Comparison of ENCODE assay signal across 19 cellular contexts in genomic region chr3:20574746-20575145, GRCh38.
DNase-seq lines count a peak whose midpoint lies in the region; FAIRE-seq and TF ChIP-seq lines count a peak whose summit lies in the region.
"Had no signal": no experiment of that assay in that cellular context is flagged by ENCODE, and none has a peak within 500 bp of the region (broad histone marks: within the 10 kb centered on the region; RNA-seq: fewer than 3 reads in every experiment).

No MANE protein-coding gene starts in this region.

- H3K27ac ChIP-seq in endothelial cell of umbilical vein (ENCODE audit: insufficient read depth, low read depth, low read length): no peak overlapping the region
- H3K27ac ChIP-seq: BLaER1, esophagus muscularis mucosa, suprapubic skin had no signal

- H3K27ac Mint-ChIP-seq in activated CD4-positive, alpha-beta memory T cell treated with anti-CD3 and anti-CD28 coated beads, Interleukin-2, amount 10 ng/mL, durations not matched to agents 7 days and 5 days: no peak overlapping the region
- H3K27ac Mint-ChIP-seq: activated CD4-positive, alpha-beta T cell treated with anti-CD3 and anti-CD28 coated beads for 36 hours; T-helper 17 cell had no signal

- no peaks in the 10 kb centered on the region for H3K27me3 Mint-ChIP-seq in activated CD4-positive, alpha-beta memory T cell treated with anti-CD3 and anti-CD28 coated beads, Interleukin-2, amount 10 ng/mL, durations not matched to agents 7 days and 5 days
- H3K27me3 Mint-ChIP-seq: activated CD4-positive, alpha-beta T cell treated with anti-CD3 and anti-CD28 coated beads for 36 hours; T-helper 17 cell had no signal

- peaks cover 4% of the 10 kb centered on the region for H3K4me1 ChIP-seq in endothelial cell of umbilical vein (ENCODE audit: control insufficient read depth, extremely low read depth, insufficient read depth, low read length)
- H3K4me1 ChIP-seq: BLaER1, esophagus muscularis mucosa, suprapubic skin had no signal

- no peak for TF ChIP-seq CTCF in endothelial cell of umbilical vein (IDR thresholded peaks at IDR 0.05; ENCODE audit: extremely low read depth in 1 of 2, insufficient read depth in 1 of 2, low read depth in 1 of 2, low read length in 2 of 2)

- no peak overlapping the region for H3K4me3 ChIP-seq in endothelial cell of umbilical vein (replicated peaks in 1 of 3; ENCODE audit: insufficient read depth in 1 of 3, low read depth in 1 of 3, low read length in 3 of 3)
- H3K4me3 ChIP-seq: BLaER1, esophagus muscularis mucosa, suprapubic skin had no signal

- H3K9ac ChIP-seq in endothelial cell of umbilical vein (replicated peaks; ENCODE audit: extremely low read depth, insufficient read depth, low read length): no peak overlapping the region
- H3K9ac ChIP-seq: BLaER1 had no signal

- no peak overlapping the region for H3K4me3 Mint-ChIP-seq in activated CD4-positive, alpha-beta memory T cell treated with anti-CD3 and anti-CD28 coated beads, Interleukin-2, amount 10 ng/mL, durations not matched to agents 7 days and 5 days
- H3K4me3 Mint-ChIP-seq: activated CD4-positive, alpha-beta T cell treated with anti-CD3 and anti-CD28 coated beads for 36 hours; T-helper 17 cell had no signal

- FAIRE-seq in RCC 7860 (lab: Jason Lieb, UNC) (no peak), endothelial cell of umbilical vein (lab: Jason Lieb, UNC) (no peak), frontal cortex (lab: Jason Lieb, UNC) (no peak)
- FAIRE-seq: GM12892 had no signal

- DNase-seq in COLO829 (ENCODE audit: low spot score) (peak; percentile 18), RCC 7860 (ENCODE audit: low spot score) (peak; percentile 51), endothelial cell of umbilical vein (ENCODE audit: low read depth, low spot score) (peak; percentile 51), myocyte (ENCODE audit: low read depth) (peak; percentile 26), NCI-H2196 (lab: John Stamatoyannopoulos, UW; ENCODE audit: unreplicated experiment) (no peak), NCI-H1436 treated with DMSO at 0.1 percent for 48 hours (lab: John Stamatoyannopoulos, UW) (no peak), frontal cortex (ENCODE audit: low spot score in 2 of 2) (no peak)
- DNase-seq in activated CD4-positive, alpha-beta memory T cell treated with anti-CD3 and anti-CD28 coated beads, Interleukin-2, amount 10 ng/mL, durations not matched to agents 7 days and 5 days: no peak
- DNase-seq: activated CD4-positive, alpha-beta T cell treated with anti-CD3 and anti-CD28 coated beads for 36 hours; activated T-cell treated with anti-CD3 and anti-CD28 coated beads for 4 hours; cortex of kidney; DMS79 treated with DMSO at 0.1 percent for 48 hours; NCI-H187; NCI-H69; T-helper 17 cell had no signal

- intact Hi-C loops in endothelial cell of umbilical vein (cut with micrococcal nuclease): no loop called here

- H2AFZ ChIP-seq in endothelial cell of umbilical vein (ENCODE audit: low read depth, low read length): no peak overlapping the region

- POLR2A ChIA-PET in endothelial cell of umbilical vein (lab: Charles Lee): no interaction called here
- POLR2A ChIA-PET in activated CD4-positive, alpha-beta memory T cell treated with anti-CD3 and anti-CD28 coated beads, Interleukin-2, amount 10 ng/mL, durations not matched to agents 7 days and 5 days (lab: Charles Lee): no interaction called here

- no peaks in the 10 kb centered on the region for H3K9me3 ChIP-seq in endothelial cell of umbilical vein (replicated peaks; ENCODE audit: control insufficient read depth, insufficient read depth, low read length)
- H3K9me3 ChIP-seq: BLaER1, suprapubic skin had no signal

- no peaks in the 10 kb centered on the region for H3K36me3 Mint-ChIP-seq in activated CD4-positive, alpha-beta memory T cell treated with anti-CD3 and anti-CD28 coated beads, Interleukin-2, amount 10 ng/mL, durations not matched to agents 7 days and 5 days (ENCODE audit: low read depth)

- dilution Hi-C loops in endothelial cell of umbilical vein (cut with MboI; ENCODE audit: extremely low pct_ligation_motif_present, low sequenced_read_pairs): no loop called here

- no peak overlapping the region for H3K4me2 ChIP-seq in endothelial cell of umbilical vein (ENCODE audit: insufficient read depth, low read length)
- H3K4me2 ChIP-seq: BLaER1 had no signal

- no peaks in the 10 kb centered on the region for H3K9me1 ChIP-seq in endothelial cell of umbilical vein (replicated peaks; ENCODE audit: control insufficient read depth, extremely low read depth, insufficient read depth, low read length)

- no peaks in the 10 kb centered on the region for H4K20me1 ChIP-seq in endothelial cell of umbilical vein (replicated peaks; ENCODE audit: control insufficient read depth, extremely low read depth, insufficient read depth, low read length)
- H4K20me1 ChIP-seq: BLaER1 had no signal

- no TSS peak for BruUV-seq in endothelial cell of umbilical vein (replicated peaks; lab: Mats Ljungman, UMichigan)

- H3K79me2 ChIP-seq in endothelial cell of umbilical vein (ENCODE audit: control insufficient read depth, insufficient read depth, low read length): no peaks in the 10 kb centered on the region

- H3K27me3 ChIP-seq in endothelial cell of umbilical vein (ENCODE audit: control insufficient read depth in 2 of 2, insufficient read depth in 2 of 2, low read length in 2 of 2): no peaks in the 10 kb centered on the region
- H3K27me3 ChIP-seq: BLaER1, esophagus muscularis mucosa, suprapubic skin had no signal

- H3K36me3 ChIP-seq in endothelial cell of umbilical vein (ENCODE audit: control insufficient read depth in 2 of 2, extremely low read depth in 1 of 2, insufficient read depth in 2 of 2, low read length in 2 of 2): no peaks in the 10 kb centered on the region
- H3K36me3 ChIP-seq: BLaER1, esophagus muscularis mucosa, suprapubic skin had no signal

- no peak for TF ChIP-seq POLR2A in endothelial cell of umbilical vein (IDR thresholded peaks at IDR 0.05; ENCODE audit: low read depth, low read length)

- CTCF ChIA-PET in endothelial cell of umbilical vein (lab: Charles Lee): interaction anchor here (1.0 kb wide), 1 partner anchor 11 kb away, joined by 3 read pairs; no protein-coding TSS in a partner anchor
- CTCF ChIA-PET in activated CD4-positive, alpha-beta memory T cell treated with anti-CD3 and anti-CD28 coated beads, Interleukin-2, amount 10 ng/mL, durations not matched to agents 7 days and 5 days (lab: Charles Lee): no interaction called here

- H3K4me1 Mint-ChIP-seq in activated CD4-positive, alpha-beta memory T cell treated with anti-CD3 and anti-CD28 coated beads, Interleukin-2, amount 10 ng/mL, durations not matched to agents 7 days and 5 days: no peaks in the 10 kb centered on the region
- H3K4me1 Mint-ChIP-seq: activated CD4-positive, alpha-beta T cell treated with anti-CD3 and anti-CD28 coated beads for 36 hours; T-helper 17 cell had no signal

- peaks cover 5% of the 10 kb centered on the region for H3K9me3 Mint-ChIP-seq in activated CD4-positive, alpha-beta memory T cell treated with anti-CD3 and anti-CD28 coated beads, Interleukin-2, amount 10 ng/mL, durations not matched to agents 7 days and 5 days

TF ChIP-seq in endothelial cell of umbilical vein, 7 proteins besides CTCF, POLR2A, EP300 and RAD21:
- peak; percentile 42 for TF ChIP-seq FOS (IDR thresholded peaks at IDR 0.05; ENCODE audit: borderline replicate concordance, insufficient read depth, low read length)
- TF ChIP-seq JUN (IDR thresholded peaks at IDR 0.05; ENCODE audit: borderline replicate concordance, insufficient read depth, insufficient read length, low read depth): peak; percentile 12
- no peak for TF ChIP-seq MYC (IDR thresholded peaks at IDR 0.05; ENCODE audit: low read depth, low read length)
- TF ChIP-seq MAX (IDR thresholded peaks at IDR 0.05; ENCODE audit: insufficient read depth, insufficient read length): no peak
- no peak for TF ChIP-seq POLR2AphosphoS5 (IDR thresholded peaks at IDR 0.05; ENCODE audit: insufficient read depth, low read depth, low read length)
- TF ChIP-seq EZH2 (IDR thresholded peaks at IDR 0.05; ENCODE audit: borderline replicate concordance, low read depth, low read length, severe bottlenecking): no peak
- peak; percentile 21 for TF ChIP-seq GATA2 (IDR thresholded peaks at IDR 0.05; ENCODE audit: insufficient read depth, insufficient read length, low read depth, low read length)

Comparison
In these comparisons a context has a peak if more than half of its experiments do, and no peak if none do; other contexts are left out.
1. DNase-seq: peak in COLO829 (single experiment), RCC 7860 (single experiment), endothelial cell of umbilical vein (single experiment) and myocyte (single experiment); none in activated CD4-positive, alpha-beta memory T cell treated with anti-CD3 and anti-CD28 coated beads, Interleukin-2, amount 10 ng/mL, durations not matched to agents 7 days and 5 days (single experiment), NCI-H2196 (single experiment), NCI-H1436 treated with DMSO at 0.1 percent for 48 hours (single experiment) and frontal cortex (0 of 2).